22 cellular contexts compared by ENCODE assay signal in the genomic region with DNA sequence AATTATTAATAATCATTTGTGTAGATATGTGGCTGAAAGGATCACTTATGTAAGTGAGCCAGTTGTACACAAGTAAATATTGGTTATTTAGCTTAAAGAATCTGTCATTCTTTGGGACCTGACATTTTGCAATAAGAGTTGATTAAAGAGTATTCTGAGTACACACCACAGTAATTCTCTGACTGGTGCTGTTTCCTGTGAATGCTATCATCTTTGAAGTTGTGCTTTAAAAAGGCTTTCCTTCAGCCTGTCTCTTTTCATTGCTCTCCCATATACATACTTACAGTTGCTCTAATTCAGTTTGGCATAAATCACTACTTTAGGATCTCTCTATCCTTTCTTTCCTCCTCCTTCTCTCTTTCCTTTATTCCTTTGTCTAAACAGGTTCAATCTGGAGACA. TPM values are rescaled to one million over a fixed set of nuclear protein-coding genes. Genes with fewer than 3 reads are reported as not detected.
A peak's percentile ranks its signal among the peaks of the same experiment; 100 is the strongest.
DNase-seq lines count a peak whose midpoint lies in the region; ATAC-seq, FAIRE-seq and TF ChIP-seq lines count a peak whose summit lies in the region.
"Had no signal": no experiment of that assay in that cellular context is flagged by ENCODE, and none has a peak within 500 bp of the region (broad histone marks: within the 10 kb centered on the region; RNA-seq: fewer than 3 reads in every experiment).

No MANE protein-coding gene starts in this region.

- H3K79me2 ChIP-seq in Loucy (ENCODE audit: insufficient read depth, low read length): no peaks in the 10 kb centered on the region
- no peaks in the 10 kb centered on the region for H3K79me2 ChIP-seq in keratinocyte (ENCODE audit: control insufficient read depth, insufficient read depth, low read length)

- no peaks in the 10 kb centered on the region for H3F3A ChIP-seq in Loucy (ENCODE audit: low read depth)

- H3K36me3 ChIP-seq in Loucy (ENCODE audit: insufficient read depth, low read length): no peaks in the 10 kb centered on the region
- no peaks in the 10 kb centered on the region for H3K36me3 ChIP-seq in keratinocyte (ENCODE audit: control insufficient read depth in 2 of 2, extremely low read depth in 1 of 2, insufficient read depth in 2 of 2, low read length in 2 of 2)
- H3K36me3 ChIP-seq in transverse colon: no peaks in the 10 kb centered on the region
- H3K36me3 ChIP-seq: BE2C, HAP-1 had no signal

- H3K9me3 ChIP-seq in Loucy (ENCODE audit: insufficient read depth, low read depth, low read length) (no peaks in the 10 kb centered on the region), keratinocyte (ENCODE audit: control insufficient read depth, low read depth, low read length) (no peaks in the 10 kb centered on the region), transverse colon (no peaks in the 10 kb centered on the region)
- H3K9me3 ChIP-seq: BE2C, HAP-1 had no signal

- no peak overlapping the region for H3K4me3 Mint-ChIP-seq in activated naive CD4-positive, alpha-beta T cell treated with anti-CD3 and anti-CD28 coated beads, Interleukin-2, amount 50 U/mL, for 24 hours
- H3K4me3 Mint-ChIP-seq: CD4-positive, CD25-positive, alpha-beta regulatory T cell; CD8-positive, alpha-beta memory T cell; IgD-negative memory B cell had no signal

- peaks cover 5% of the 10 kb centered on the region for H3K4me1 Mint-ChIP-seq in activated naive CD4-positive, alpha-beta T cell treated with anti-CD3 and anti-CD28 coated beads, Interleukin-2, amount 50 U/mL, for 24 hours
- H3K4me1 Mint-ChIP-seq: CD8-positive, alpha-beta memory T cell; IgD-negative memory B cell had no signal

- DNase-seq in activated naive CD4-positive, alpha-beta T cell (lab: John Stamatoyannopoulos, UW): no peak
- DNase-seq in keratinocyte (ENCODE audit: low read depth, low spot score) (no peak), transverse colon (no peak), NCI-H2107 (lab: John Stamatoyannopoulos, UW) (no peak)
- DNase-seq: ACHN; BE2C; C1 segment of cervical spinal cord; CD4-positive, CD25-positive, alpha-beta regulatory T cell; CD8-positive, alpha-beta memory T cell; COR-L47; DMS 273 treated with DMSO at 0.1 percent for 48 hours; DMS53; DND-41; EL had no signal

- H3K4me3 ChIP-seq in Loucy (ENCODE audit: low read length, poor library complexity, severe bottlenecking) (no peak overlapping the region), keratinocyte (ENCODE audit: control insufficient read depth in 2 of 3, extremely low read depth in 1 of 3, insufficient read depth in 2 of 3, low read depth in 1 of 3, low read length in 3 of 3) (no peak overlapping the region), transverse colon (no peak overlapping the region)
- H3K4me3 ChIP-seq: GM12878, HAP-1 had no signal

- TF ChIP-seq CTCF in Loucy (conservative IDR thresholded peaks at IDR 0.05; ENCODE audit: low read length) (no peak), keratinocyte (optimal IDR thresholded peaks at IDR 0.05 in 1 of 3, IDR thresholded peaks at IDR 0.05 in 1 of 3, conservative IDR thresholded peaks at IDR 0.05 in 1 of 3; ENCODE audit: extremely low read depth in 1 of 3, insufficient read depth in 2 of 3, low read length in 3 of 3) (no peak), transverse colon (IDR thresholded peaks at IDR 0.05) (no peak)

- H3K4me2 ChIP-seq in Loucy (ENCODE audit: low read depth, low read length, poor library complexity, severe bottlenecking): peak overlapping the region; percentile 20
- H3K4me2 ChIP-seq in keratinocyte (ENCODE audit: control insufficient read depth, extremely low read depth, insufficient read depth, low read depth, low read length): no peak overlapping the region

- dilution Hi-C loops in keratinocyte (cut with MboI; ENCODE audit: extremely low pct_ligation_motif_present, low sequenced_read_pairs): no loop called here

- H4K20me1 ChIP-seq in Loucy (ENCODE audit: insufficient read depth, low read length, poor library complexity, severe bottlenecking) (no peaks in the 10 kb centered on the region), keratinocyte (ENCODE audit: control insufficient read depth, extremely low read depth, insufficient read depth, low read length) (no peaks in the 10 kb centered on the region)

- H3K4me1 ChIP-seq in Loucy (ENCODE audit: insufficient read depth, low read length, poor library complexity, severe bottlenecking): peaks cover 5% of the 10 kb centered on the region
- peaks cover 4% of the 10 kb centered on the region for H3K4me1 ChIP-seq in keratinocyte (ENCODE audit: control insufficient read depth, extremely low read depth, insufficient read depth, low read length)
- H3K4me1 ChIP-seq in transverse colon: peaks cover 0 to 38% (median 13%) of the 10 kb centered on the region in 4 donors
- H3K4me1 ChIP-seq: BE2C, HAP-1 had no signal

- no peaks in the 10 kb centered on the region for H3K9me1 ChIP-seq in keratinocyte (ENCODE audit: control insufficient read depth, extremely low read depth, insufficient read depth, low read length)

- H3K27me3 Mint-ChIP-seq in activated naive CD4-positive, alpha-beta T cell treated with anti-CD3 and anti-CD28 coated beads, Interleukin-2, amount 50 U/mL, for 24 hours: no peaks in the 10 kb centered on the region
- H3K27me3 Mint-ChIP-seq: IgD-negative memory B cell had no signal

- no peak for FAIRE-seq in keratinocyte (lab: Jason Lieb, UNC)
- FAIRE-seq: A204.1, HepG2 had no signal

- TF ChIP-seq POLR2A in transverse colon (IDR thresholded peaks at IDR 0.05): no peak

- H3K9me2 ChIP-seq in Loucy (replicated peaks; ENCODE audit: low read depth, low read length): no peaks in the 10 kb centered on the region

- in situ Hi-C loops in transverse colon (cut with MboI; ENCODE audit: low pct_ligation_motif_present in 1 of 4, low pct_unique_long_range_greater_than_20kb in 1 of 4, low sequenced_read_pairs in 3 of 4): no loop called here

- H3K27ac ChIP-seq in keratinocyte (ENCODE audit: control insufficient read depth, insufficient read depth, low read length): no peak overlapping the region
- H3K27ac ChIP-seq in transverse colon: peak overlapping the region; percentile 27 to 71 (median 66)

- ATAC-seq in GM21528 (IDR thresholded peaks at IDR 0.05; ENCODE audit: low FRiP score, unreplicated experiment): no peak
- ATAC-seq: GM12878, HepG2 had no signal

- H2AFZ ChIP-seq in Loucy (ENCODE audit: low read length): 0 out of 2 replicates have a peak overlapping the region, but pooled peaks have one; percentile 33
- peak overlapping the region; percentile 36 for H2AFZ ChIP-seq in keratinocyte (ENCODE audit: control insufficient read depth, low read length)

- H3K27me3 ChIP-seq in Loucy (ENCODE audit: insufficient read depth, low read length, poor library complexity, severe bottlenecking) (no peaks in the 10 kb centered on the region), keratinocyte (ENCODE audit: control insufficient read depth, extremely low read depth, insufficient read depth, low read length) (no peaks in the 10 kb centered on the region), transverse colon (no peaks in the 10 kb centered on the region)
- H3K27me3 ChIP-seq: BE2C had no signal

- H3K27ac Mint-ChIP-seq in activated naive CD4-positive, alpha-beta T cell treated with anti-CD3 and anti-CD28 coated beads, Interleukin-2, amount 50 U/mL, for 24 hours: peak overlapping the region; percentile 20
- H3K27ac Mint-ChIP-seq: CD4-positive, CD25-positive, alpha-beta regulatory T cell; IgD-negative memory B cell had no signal

- no peak for TF ChIP-seq EP300 in transverse colon (IDR thresholded peaks at IDR 0.05; ENCODE audit: low read depth)

- H3K9ac ChIP-seq in Loucy (ENCODE audit: low read depth, low read length, poor library complexity, severe bottlenecking) (no peak overlapping the region), keratinocyte (ENCODE audit: control insufficient read depth, extremely low read depth, insufficient read depth, low read length) (no peak overlapping the region)

- H3K36me3 Mint-ChIP-seq in activated naive CD4-positive, alpha-beta T cell treated with anti-CD3 and anti-CD28 coated beads, Interleukin-2, amount 50 U/mL, for 24 hours: no peaks in the 10 kb centered on the region
- H3K36me3 Mint-ChIP-seq: CD4-positive, CD25-positive, alpha-beta regulatory T cell; CD8-positive, alpha-beta memory T cell had no signal

- no peaks in the 10 kb centered on the region for H3K9me3 Mint-ChIP-seq in activated naive CD4-positive, alpha-beta T cell treated with anti-CD3 and anti-CD28 coated beads, Interleukin-2, amount 50 U/mL, for 24 hours
- H3K9me3 Mint-ChIP-seq: CD4-positive, CD25-positive, alpha-beta regulatory T cell; CD8-positive, alpha-beta memory T cell had no signal

- intact Hi-C loops in transverse colon (cut with DNase I; ENCODE audit: low total_unique reads): no loop called here

RNA-seq across cellular contexts. Expression of gene CSNK1G3, which starts 8.7 kb away (rescaled TPM):
- polyA plus RNA-seq in keratinocyte: 18.3 to 34.0 TPM (median 22.2 TPM) in 3 replicates
- 54.2 TPM for polyA plus RNA-seq in keratinocyte (2011; ENCODE audit: low read depth)
- polyA plus RNA-seq in keratinocyte (2011; cell fraction: cytosol; rRNA removed): 17.8 and 33.8 TPM in 2 replicates
- polyA plus RNA-seq in keratinocyte (2011; cell fraction: nucleus; rRNA removed): 20.2 and 24.0 TPM in 2 replicates
- polyA plus RNA-seq in keratinocyte (2012; ENCODE audit: low replicate concordance): 19.3 and 23.2 TPM in 2 replicates
- polyA minus RNA-seq in keratinocyte: 6.5 to 48.5 TPM (median 19.2 TPM) in 3 replicates
- 61.4 TPM for polyA minus RNA-seq in keratinocyte (2011; cell fraction: cytosol; rRNA and poly(A)+ RNA removed)
- polyA minus RNA-seq in keratinocyte (2011; cell fraction: nucleus; rRNA and poly(A)+ RNA removed): 21.7 and 39.4 TPM in 2 replicates
- total RNA-seq in transverse colon: 10 to 100 TPM; 31.8 to 84.0 (median 55.9) TPM
